ENCODE assay signal across 1 cellular context in genomic region chr6:158646023-158646888, GRCh38.
TF ChIP-seq lines count a peak whose summit lies in the region.

No MANE protein-coding gene starts in this region.

TF ChIP-seq in IMR-90, 13 proteins besides CTCF, POLR2A, EP300 and RAD21 (continued from another document):
- TF ChIP-seq RCOR1 (IDR thresholded peaks at IDR 0.05; ENCODE audit: insufficient replicate concordance, low read length): no peak
- TF ChIP-seq RFX5 (IDR thresholded peaks at IDR 0.05; ENCODE audit: low read depth, low read length): no peak
- TF ChIP-seq USF2 (IDR thresholded peaks at IDR 0.05; ENCODE audit: low read depth, low read length): no peak
- no peak for TF ChIP-seq NFE2L2 (IDR thresholded peaks at IDR 0.05; ENCODE audit: low read depth, low read length)
- TF ChIP-seq MAFK (IDR thresholded peaks at IDR 0.05; ENCODE audit: low read depth, low read length): no peak
- no peak for TF ChIP-seq SMC3 (IDR thresholded peaks at IDR 0.05; ENCODE audit: low read depth, low read length)
- TF ChIP-seq BHLHE40 (IDR thresholded peaks at IDR 0.05; ENCODE audit: low read depth, low read length): no peak
- no peak for TF ChIP-seq ELK1 (IDR thresholded peaks at IDR 0.05; ENCODE audit: borderline replicate concordance, low read depth, low read length)
- no peak for TF ChIP-seq FOS (IDR thresholded peaks at IDR 0.05; ENCODE audit: low read depth, low read length)
- TF ChIP-seq CEBPB (IDR thresholded peaks at IDR 0.05; ENCODE audit: low read depth, low read length): no peak
- no peak for TF ChIP-seq CHD1 (IDR thresholded peaks at IDR 0.05; ENCODE audit: low read depth, low read length)
- no peak for TF ChIP-seq MAZ (IDR thresholded peaks at IDR 0.05; ENCODE audit: borderline replicate concordance, low read depth, low read length)
